ENCODE assay signal across 25 cellular contexts in genomic region chr14:56278383-56278782, GRCh38.
"Had no signal": no experiment of that assay in that cellular context is flagged by ENCODE, and none has a peak within 500 bp of the region (broad histone marks: within the 10 kb centered on the region; RNA-seq: fewer than 3 reads in every experiment).

No MANE protein-coding gene starts in this region.

- H3K4me3 ChIP-seq: pancreas, prostate gland, right lobe of liver, sigmoid colon, stomach, thoracic aorta, thyroid gland, tibial nerve, upper lobe of left lung, vagina had no signal

- FAIRE-seq: urothelium cell line had no signal

- H3K27ac ChIP-seq: neutrophil, pancreas, prostate gland, right lobe of liver, sigmoid colon, stomach, thoracic aorta, thyroid gland, tibial nerve, upper lobe of left lung, vagina had no signal

- H3K36me3 ChIP-seq: prostate gland, right lobe of liver, sigmoid colon, stomach, thoracic aorta, thyroid gland, tibial nerve, upper lobe of left lung, vagina had no signal

- H3K9me3 ChIP-seq: neutrophil, pancreas, prostate gland, right lobe of liver, sigmoid colon, stomach, thoracic aorta, thyroid gland, tibial nerve, upper lobe of left lung, vagina had no signal

- H3K4me1 ChIP-seq: prostate gland, right lobe of liver, upper lobe of left lung, vagina had no signal

- ATAC-seq: natural killer cell treated with Interleukin-12 subunit alpha and Interleukin-12 subunit beta and Interleukin-15 and Interleukin-18, amount 100 ng/mL, for 72 hours; pancreas; right cardiac atrium; right lobe of liver; stimulated activated effector memory CD8-positive, alpha-beta T cell treated with anti-CD3 and anti-CD28 coated beads, Interleukin-12 subunit alpha, Interleukin-12 subunit beta, amount 100 ng/mL, for 72 hours; stimulated activated naive B cell treated with anti-CD40 and anti-IgM and Interleukin-4, amounts not matched to agents 10 μg/mL and 1 μg/mL and 100 μg/mL, for 72 hours had no signal

- H3K27me3 ChIP-seq: neutrophil, pancreas, right lobe of liver, sigmoid colon, stomach, thyroid gland, tibial nerve, upper lobe of left lung, vagina had no signal

- DNase-seq: nephron progenitor cell; nucleus accumbens; pancreas; right cardiac atrium; right lobe of liver; sigmoid colon; small intestine; stimulated activated CD4-positive, alpha-beta T cell treated with anti-CD3 and anti-CD28 coated beads, Interleukin-15, amount 100 ng/mL, for 24 hours; stimulated activated CD4-positive, alpha-beta T cell treated with anti-CD3 and anti-CD28 coated beads, Interleukin-2, amount 100 ng/mL, for 24 hours; stimulated activated CD4-positive, alpha-beta T cell treated with anti-CD3 and anti-CD28 coated beads, Interleukin-2, amount 100 ng/mL, for 48 hours; stimulated activated CD4-positive, alpha-beta T cell treated with anti-CD3 and anti-CD28 coated beads, Interleukin-4, amount 100 ng/mL, for 24 hours; stimulated activated naive B cell treated with anti-CD40 and anti-IgM and Interleukin-4, amounts not matched to agents 10 μg/mL and 1 μg/mL and 100 μg/mL, for 72 hours; stimulated activated naive CD4-positive, alpha-beta T cell treated with Interleukin-2 at 50 U/mL for 16 hours; stomach; thyroid gland; trophoblast cell; upper lobe of left lung had no signal
